8 cellular contexts compared by ENCODE assay signal in the genomic region with DNA sequence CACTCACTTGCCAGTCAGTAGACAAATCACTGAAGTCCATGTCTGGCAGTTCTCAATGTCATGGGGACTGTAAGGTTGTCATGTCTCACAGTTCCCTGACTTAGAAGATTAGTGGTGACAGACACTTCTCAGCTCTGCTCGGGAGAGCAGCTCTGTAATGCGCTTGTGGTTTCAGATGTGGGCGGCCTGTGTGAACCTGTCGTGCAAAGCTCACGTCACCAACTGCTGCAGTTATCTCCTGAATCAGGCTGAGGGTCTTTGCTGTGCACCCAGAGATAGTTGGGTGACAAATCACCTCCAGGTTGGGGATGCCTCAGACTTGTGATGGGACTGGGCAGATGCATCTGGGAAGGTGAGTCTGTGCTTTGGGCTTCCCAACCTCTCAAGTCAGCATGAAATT. TPM values are rescaled to one million over a fixed set of nuclear protein-coding genes. Genes with fewer than 3 reads are reported as not detected.
DNase-seq lines count a peak whose midpoint lies in the region; ATAC-seq, FAIRE-seq and TF ChIP-seq lines count a peak whose summit lies in the region.
"Had no signal": no experiment of that assay in that cellular context is flagged by ENCODE, and none has a peak within 500 bp of the region (broad histone marks: within the 10 kb centered on the region; RNA-seq: fewer than 3 reads in every experiment).

TSS of gene IL9R (plus strand) at position 261 of the 400 bp plus-strand sequence. CDS start at position 325, 64 bp downstream.

- no peak within 1 kb of the TSS for H3K9ac ChIP-seq in KMS-11

- H3K4me3 Mint-ChIP-seq in activated naive CD8-positive, alpha-beta T cell treated with anti-CD3 and anti-CD28 coated beads, Interleukin-2, amount 10 ng/mL, durations not matched to agents 7 days and 5 days: peak within 1 kb of the TSS; percentile 86
- H3K4me3 Mint-ChIP-seq in stimulated activated naive CD8-positive, alpha-beta T cell treated with anti-CD3 and anti-CD28 coated beads, Interleukin-15, Interleukin-2, amounts not matched to agents 100 ng/mL and 50 ng/mL, for 24 hours: peak within 1 kb of the TSS; percentile 47
- H3K4me3 Mint-ChIP-seq in glutamatergic neuron (ENCODE audit: unreplicated experiment): no peak within 1 kb of the TSS

- H3K36me3 ChIP-seq in KMS-11 (ENCODE audit: insufficient read depth): no peaks in the 10 kb centered on the region

- TF ChIP-seq CTCF in KMS-11 (conservative IDR thresholded peaks at IDR 0.05; ENCODE audit: low read depth, low read length) (no peak), glutamatergic neuron (IDR thresholded peaks at IDR 0.05; ENCODE audit: partially characterized antibody, unreplicated experiment) (no peak)

- H2AFZ ChIP-seq in KMS-11 (ENCODE audit: low read depth): peak within 1 kb of the TSS; percentile 27; the same call in 1 of the 2 replicates

- ATAC-seq in GM21528 (IDR thresholded peaks at IDR 0.05; ENCODE audit: low FRiP score, unreplicated experiment): peak; percentile 69
- ATAC-seq in activated naive CD8-positive, alpha-beta T cell treated with anti-CD3 and anti-CD28 coated beads, Interleukin-2, amount 10 ng/mL, durations not matched to agents 7 days and 5 days (ENCODE audit: low read depth): peak; percentile 91

- H3K4me1 Mint-ChIP-seq in activated naive CD8-positive, alpha-beta T cell treated with anti-CD3 and anti-CD28 coated beads, Interleukin-2, amount 10 ng/mL, durations not matched to agents 7 days and 5 days: peaks cover 51% of the 10 kb centered on the region
- peaks cover 23% of the 10 kb centered on the region for H3K4me1 Mint-ChIP-seq in stimulated activated naive CD8-positive, alpha-beta T cell treated with anti-CD3 and anti-CD28 coated beads, Interleukin-15, Interleukin-2, amounts not matched to agents 100 ng/mL and 50 ng/mL, for 24 hours (ENCODE audit: low read depth)
- no peaks in the 10 kb centered on the region for H3K4me1 Mint-ChIP-seq in glutamatergic neuron (ENCODE audit: low read depth, unreplicated experiment)

- H3K9me3 Mint-ChIP-seq in activated naive CD8-positive, alpha-beta T cell treated with anti-CD3 and anti-CD28 coated beads, Interleukin-2, amount 10 ng/mL, durations not matched to agents 7 days and 5 days: peaks cover 1% of the 10 kb centered on the region
- no peaks in the 10 kb centered on the region for H3K9me3 Mint-ChIP-seq in stimulated activated naive CD8-positive, alpha-beta T cell treated with anti-CD3 and anti-CD28 coated beads, Interleukin-15, Interleukin-2, amounts not matched to agents 100 ng/mL and 50 ng/mL, for 24 hours
- peaks cover 12% of the 10 kb centered on the region for H3K9me3 Mint-ChIP-seq in glutamatergic neuron (ENCODE audit: unreplicated experiment)

- H3K27me3 Mint-ChIP-seq in activated naive CD8-positive, alpha-beta T cell treated with anti-CD3 and anti-CD28 coated beads, Interleukin-2, amount 10 ng/mL, durations not matched to agents 7 days and 5 days: no peaks in the 10 kb centered on the region
- H3K27me3 Mint-ChIP-seq in stimulated activated naive CD8-positive, alpha-beta T cell treated with anti-CD3 and anti-CD28 coated beads, Interleukin-15, Interleukin-2, amounts not matched to agents 100 ng/mL and 50 ng/mL, for 24 hours: no peaks in the 10 kb centered on the region
- peaks cover 3% of the 10 kb centered on the region for H3K27me3 Mint-ChIP-seq in glutamatergic neuron (ENCODE audit: unreplicated experiment)

- H3K36me3 Mint-ChIP-seq in activated naive CD8-positive, alpha-beta T cell treated with anti-CD3 and anti-CD28 coated beads, Interleukin-2, amount 10 ng/mL, durations not matched to agents 7 days and 5 days: peaks cover 2% of the 10 kb centered on the region
- no peaks in the 10 kb centered on the region for H3K36me3 Mint-ChIP-seq in stimulated activated naive CD8-positive, alpha-beta T cell treated with anti-CD3 and anti-CD28 coated beads, Interleukin-15, Interleukin-2, amounts not matched to agents 100 ng/mL and 50 ng/mL, for 24 hours (ENCODE audit: low read depth)
- H3K36me3 Mint-ChIP-seq in glutamatergic neuron (ENCODE audit: unreplicated experiment): no peaks in the 10 kb centered on the region

- no peaks in the 10 kb centered on the region for H3K27me3 ChIP-seq in KMS-11 (ENCODE audit: insufficient read depth, low read depth)

- peak; percentile 69 for DNase-seq in activated naive CD8-positive, alpha-beta T cell treated with anti-CD3 and anti-CD28 coated beads, Interleukin-2, amount 10 ng/mL, durations not matched to agents 7 days and 5 days
- DNase-seq in germinal center (ENCODE audit: low spot score) (no peak), HTR-8/SVneo (ENCODE audit: insufficient read length, low spot score) (no peak), glutamatergic neuron (no peak)

- POLR2A ChIA-PET in activated naive CD8-positive, alpha-beta T cell treated with anti-CD3 and anti-CD28 coated beads, Interleukin-2, amount 10 ng/mL, durations not matched to agents 7 days and 5 days (lab: Charles Lee): no interaction called here

- no peaks in the 10 kb centered on the region for H4K20me1 ChIP-seq in KMS-11 (ENCODE audit: insufficient read depth)

- no peak within 1 kb of the TSS; the same call in 1 of the 2 replicates for H3K4me2 ChIP-seq in KMS-11

- no peak within 1 kb of the TSS for H3K4me3 ChIP-seq in KMS-11 (IDR thresholded peaks at IDR 0.05; ENCODE audit: insufficient read depth, low read depth, low read length)
- H3K4me3 ChIP-seq: lung had no signal

- FAIRE-seq in HTR-8/SVneo (lab: Jason Lieb, UNC): no peak

- peaks cover 11% of the 10 kb centered on the region for H3K4me1 ChIP-seq in KMS-11 (ENCODE audit: low read depth, poor library complexity, severe bottlenecking)

- no peaks in the 10 kb centered on the region for H3K79me2 ChIP-seq in KMS-11 (ENCODE audit: insufficient read depth, low read depth)

- H3K27ac Mint-ChIP-seq in activated naive CD8-positive, alpha-beta T cell treated with anti-CD3 and anti-CD28 coated beads, Interleukin-2, amount 10 ng/mL, durations not matched to agents 7 days and 5 days: peak within 1 kb of the TSS; percentile 94
- H3K27ac Mint-ChIP-seq in stimulated activated naive CD8-positive, alpha-beta T cell treated with anti-CD3 and anti-CD28 coated beads, Interleukin-15, Interleukin-2, amounts not matched to agents 100 ng/mL and 50 ng/mL, for 24 hours: peak within 1 kb of the TSS; percentile 18
- no peak within 1 kb of the TSS for H3K27ac Mint-ChIP-seq in glutamatergic neuron (ENCODE audit: unreplicated experiment)

- peak within 1 kb of the TSS; percentile 10; the same call in 1 of the 2 replicates for H3K27ac ChIP-seq in KMS-11

RNA-seq across cellular contexts. Expression of gene IL9R, which starts in this region (rescaled TPM):
- total RNA-seq in activated naive CD8-positive, alpha-beta T cell treated with anti-CD3 and anti-CD28 coated beads, Interleukin-2, amount 10 ng/mL, durations not matched to agents 7 days and 5 days: 10 to 100 TPM; 30.5 to 31.4 TPM
- not detected for total RNA-seq in glutamatergic neuron (ENCODE audit: unreplicated experiment)

Comparison
In these comparisons a context has a peak if more than half of its experiments do, and no peak if none do; other contexts are left out.
1. RNA of gene IL9R (total RNA-seq): 30.5 to 31.4 TPM in activated naive CD8-positive, alpha-beta T cell treated with anti-CD3 and anti-CD28 coated beads, Interleukin-2, amount 10 ng/mL, durations not matched to agents 7 days and 5 days; not detected in glutamatergic neuron (single experiment); every median in the first group is over 10 times any median in the second.